ENCODE assay signal across 1 cellular context in genomic region chr15:70704166-70704565, GRCh38.
TF ChIP-seq lines count a peak whose summit lies in the region.

No MANE protein-coding gene starts in this region.

TF ChIP-seq in WTC11, 78 proteins besides CTCF, POLR2A, EP300 and RAD21 (continued from another document):
- TF ChIP-seq ARID4B (CRISPR knock-in tag; IDR thresholded peaks at IDR 0.05; ENCODE audit: borderline replicate concordance) (no peak), ERG (CRISPR knock-in tag; IDR thresholded peaks at IDR 0.05) (no peak), ZNF317 (CRISPR knock-in tag; IDR thresholded peaks at IDR 0.05; ENCODE audit: borderline replicate concordance, low read depth) (no peak), NR3C1 (CRISPR knock-in tag; conservative IDR thresholded peaks at IDR 0.05; ENCODE audit: low read depth) (no peak), ZNF671 (CRISPR knock-in tag; IDR thresholded peaks at IDR 0.05) (no peak)
